9 cellular contexts compared by ENCODE assay signal in the genomic region with DNA sequence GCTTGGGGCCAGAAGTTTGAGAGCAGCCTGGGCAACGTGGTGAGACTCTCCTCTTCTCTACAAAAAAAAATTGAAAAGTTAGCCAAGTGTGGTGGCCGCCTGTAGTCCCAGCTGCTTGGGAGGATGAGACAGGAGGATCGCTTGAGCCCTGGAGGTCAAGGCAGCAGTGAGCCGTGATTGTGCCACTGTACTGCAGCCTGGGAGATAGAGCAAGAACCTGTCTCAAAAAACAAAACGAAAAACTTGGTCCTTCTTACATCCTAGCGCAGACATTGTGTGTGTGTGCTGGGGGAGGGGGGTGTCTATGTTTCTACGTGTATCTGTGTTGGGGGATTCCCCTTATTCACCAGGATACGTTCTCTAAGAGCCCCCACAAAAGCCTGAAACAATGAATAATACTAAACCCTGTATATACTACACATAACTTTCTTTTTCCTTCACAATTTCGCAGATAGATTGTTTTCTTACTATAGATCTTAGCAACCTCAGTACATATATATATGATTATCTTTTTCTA. TPM values are rescaled to one million over a fixed set of nuclear protein-coding genes. Genes with fewer than 3 reads are reported as not detected.
DNase-seq lines count a peak whose midpoint lies in the region; ATAC-seq and TF ChIP-seq lines count a peak whose summit lies in the region.
"Had no signal": no experiment of that assay in that cellular context is flagged by ENCODE, and none has a peak within 500 bp of the region (broad histone marks: within the 10 kb centered on the region; RNA-seq: fewer than 3 reads in every experiment).

No MANE protein-coding gene starts in this region.

- H3K4me1 Mint-ChIP-seq in effector memory CD8-positive, alpha-beta T cell (ENCODE audit: low read depth in 2 of 2), result peaks cover 7 to 8% of the 10 kb centered on the region in 2 donors
- peaks cover 41% of the 10 kb centered on the region for H3K4me1 Mint-ChIP-seq in neural crest cell

- H2AFZ ChIP-seq in MM.1S (ENCODE audit: low read length), result no peak overlapping the region

- no peak overlapping the region for H3K9ac ChIP-seq in MM.1S (ENCODE audit: low read length)

- H3F3A ChIP-seq in MM.1S (ENCODE audit: insufficient read depth, low read length), result no peaks in the 10 kb centered on the region

- DNase-seq in AG04450 (ENCODE audit: low read depth, low spot score), result no peak
- DNase-seq in MM.1S, result no peak
- no peak for DNase-seq in effector memory CD8-positive, alpha-beta T cell
- DNase-seq in neural crest cell (ENCODE audit: low read depth, low spot score), result no peak
- no peak for DNase-seq in DMS 273 (lab: John Stamatoyannopoulos, UW; ENCODE audit: unreplicated experiment)
- DNase-seq in SK-N-DZ (ENCODE audit: low spot score), result no peak
- DNase-seq in NCI-H526 (lab: John Stamatoyannopoulos, UW), result no peak
- DNase-seq in nucleus accumbens (lab: John Stamatoyannopoulos, UW), result no peak
- DNase-seq: NCI-H1092 treated with DMSO at 0.1 percent for 48 hours had no signal

- peak overlapping the region; percentile 54; the same call in 1 of the 2 replicates for H3K4me2 ChIP-seq in MM.1S (ENCODE audit: low read depth, low read length)

- POLR2A ChIA-PET in AG04450 (lab: Yijun Ruan, JAX), result interaction anchor here (1.2 to 1.5 kb wide), 2 partner anchors 14 to 37 kb away, joined by 15 to 16 read pairs; a partner anchor contains a TSS

- H3K9me2 ChIP-seq in MM.1S (replicated peaks; ENCODE audit: insufficient read depth, low read length), result no peaks in the 10 kb centered on the region

- H4K20me1 ChIP-seq in MM.1S (ENCODE audit: insufficient read depth, low read length), result no peaks in the 10 kb centered on the region

- H3K27ac Mint-ChIP-seq in effector memory CD8-positive, alpha-beta T cell, result no peak overlapping the region
- no peak overlapping the region for H3K27ac Mint-ChIP-seq in neural crest cell (ENCODE audit: unreplicated experiment)

- no peaks in the 10 kb centered on the region for H3K36me3 ChIP-seq in MM.1S (replicated peaks; ENCODE audit: insufficient read depth, low read length)

- no peaks in the 10 kb centered on the region for H3K27me3 ChIP-seq in AG04450 (ENCODE audit: control insufficient read depth, insufficient read depth, low read length)
- peaks cover 69% of the 10 kb centered on the region for H3K27me3 ChIP-seq in MM.1S (replicated peaks; ENCODE audit: insufficient read depth, low read length)

- H3K4me3 ChIP-seq in AG04450 (ENCODE audit: low read depth, low read length), result peak overlapping the region; percentile 43; the same call in 1 of the 2 replicates
- peak overlapping the region; percentile 16; the same call in 1 of the 2 replicates for H3K4me3 ChIP-seq in MM.1S (ENCODE audit: low read length)

- no peaks in the 10 kb centered on the region for H3K4me1 ChIP-seq in MM.1S (ENCODE audit: low read length)

- peak overlapping the region; percentile 51 to 59 for H3K4me3 Mint-ChIP-seq in effector memory CD8-positive, alpha-beta T cell
- H3K4me3 Mint-ChIP-seq in neural crest cell, result peak overlapping the region; percentile 86

- H3K79me2 ChIP-seq in MM.1S (ENCODE audit: low read length), result no peaks in the 10 kb centered on the region

- no peaks in the 10 kb centered on the region for H3K9me3 Mint-ChIP-seq in effector memory CD8-positive, alpha-beta T cell
- no peaks in the 10 kb centered on the region for H3K9me3 Mint-ChIP-seq in neural crest cell

- no peaks in the 10 kb centered on the region for H3K9me3 ChIP-seq in AG04450 (ENCODE audit: control insufficient read depth, insufficient read depth, low read length)
- H3K9me3 ChIP-seq in MM.1S (replicated peaks; ENCODE audit: insufficient read depth, low read length), result no peaks in the 10 kb centered on the region

- H3K27ac ChIP-seq in AG04450 (ENCODE audit: low read depth, low read length) (peak overlapping the region; percentile 97), MM.1S (ENCODE audit: low read length) (no peak overlapping the region)

- H3K36me3 Mint-ChIP-seq in effector memory CD8-positive, alpha-beta T cell (ENCODE audit: insufficient read depth), result no peaks in the 10 kb centered on the region
- no peaks in the 10 kb centered on the region for H3K36me3 Mint-ChIP-seq in neural crest cell (ENCODE audit: low read depth)

- CTCF ChIA-PET in AG04450 (lab: Charles Lee), result no interaction called here

- ATAC-seq in effector memory CD8-positive, alpha-beta T cell (replicated peaks), result no peak

- TF ChIP-seq CTCF in AG04450 (IDR thresholded peaks at IDR 0.05; ENCODE audit: low read depth, low read length) (no peak), MM.1S (IDR thresholded peaks at IDR 0.05; ENCODE audit: low read length) (no peak), neural crest cell (conservative IDR thresholded peaks at IDR 0.05) (no peak)

- peaks cover 25 to 47% of the 10 kb centered on the region in 2 donors for H3K27me3 Mint-ChIP-seq in effector memory CD8-positive, alpha-beta T cell
- H3K27me3 Mint-ChIP-seq in neural crest cell (ENCODE audit: low read depth), result peaks cover 23% of the 10 kb centered on the region

RNA-seq across cellular contexts. Expression of a gene that starts 7.9 kb away (rescaled TPM):
- polyA plus RNA-seq in AG04450 (2011; rRNA removed), result 210 and 212 TPM in 2 replicates
- polyA minus RNA-seq in AG04450 (2011; rRNA and poly(A)+ RNA removed), result 770 and 1,073 TPM in 2 replicates
- 6.4 and 6.8 TPM in 2 replicates for total RNA-seq in neural crest cell
- 0.02 TPM in 1 of 2 replicates, not detected in the other for polyA plus RNA-seq in SK-N-DZ (2014; cell fraction: cytosol; rRNA removed)
- polyA plus RNA-seq in SK-N-DZ (2014; cell fraction: nucleus; rRNA removed), result not detected in 2 replicates

RNA-seq across cellular contexts. Expression of a gene that starts 33.9 kb away (rescaled TPM):
- polyA plus RNA-seq in AG04450 (2011; rRNA removed), result 0.73 and 2.5 TPM in 2 replicates
- polyA minus RNA-seq in AG04450 (2011; rRNA and poly(A)+ RNA removed), result 1.3 TPM in 2 replicates
- total RNA-seq in neural crest cell, result 0.39 TPM in 1 of 2 replicates, not detected in the other
- polyA plus RNA-seq in SK-N-DZ (2014; cell fraction: cytosol; rRNA removed), result not detected in 2 replicates
- polyA plus RNA-seq in SK-N-DZ (2014; cell fraction: nucleus; rRNA removed), result not detected in 2 replicates

RNA-seq across cellular contexts. Expression of a gene that starts 37.2 kb away (rescaled TPM):
- 42.3 and 56.3 TPM in 2 replicates for polyA plus RNA-seq in AG04450 (2011; rRNA removed)
- polyA minus RNA-seq in AG04450 (2011; rRNA and poly(A)+ RNA removed), result 46.2 and 51.8 TPM in 2 replicates
- total RNA-seq in neural crest cell, result 306 and 320 TPM in 2 replicates
- polyA plus RNA-seq in SK-N-DZ (2014; cell fraction: cytosol; rRNA removed), result 128 and 132 TPM in 2 replicates
- polyA plus RNA-seq in SK-N-DZ (2014; cell fraction: nucleus; rRNA removed), result 50.4 and 50.6 TPM in 2 replicates
